In the genomic region with DNA sequence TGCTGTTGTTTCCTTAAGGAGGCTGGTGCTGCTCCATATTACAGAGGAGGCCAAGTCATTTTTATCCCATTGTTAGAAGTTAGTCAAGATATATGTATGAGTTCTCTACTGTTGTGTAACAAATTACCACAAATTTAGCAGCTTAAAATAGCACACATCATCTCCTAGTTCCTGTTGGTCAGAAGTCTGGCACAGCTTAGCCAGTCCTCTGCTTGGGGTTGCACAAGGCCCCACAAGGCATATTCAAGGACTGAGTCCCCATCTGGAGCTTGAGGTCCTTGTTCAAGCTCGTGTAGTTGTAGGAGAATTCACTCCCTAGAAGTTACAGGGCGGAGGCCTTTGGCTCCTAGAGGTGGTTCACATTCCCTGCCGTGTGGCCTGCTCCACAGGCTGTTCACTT, we compare ENCODE assay signal across 21 cellular contexts. TPM values are rescaled to one million over a fixed set of nuclear protein-coding genes. Genes with fewer than 3 reads are reported as not detected.
DNase-seq lines count a peak whose midpoint lies in the region; ATAC-seq and TF ChIP-seq lines count a peak whose summit lies in the region.
"Had no signal": no experiment of that assay in that cellular context is flagged by ENCODE, and none has a peak within 500 bp of the region (broad histone marks: within the 10 kb centered on the region; RNA-seq: fewer than 3 reads in every experiment).

No MANE protein-coding gene starts in this region.

- in situ Hi-C loops in brain microvascular endothelial cell (cut with HindIII; ENCODE audit: low pct_ligation_motif_present, low sequenced_read_pairs), result loop anchor here (10.0 to 25.0 kb wide), 3 partner anchors 195 to 428 kb away; a partner anchor contains a TSS

- H3K27ac Mint-ChIP-seq in naive thymus-derived CD4-positive, alpha-beta T cell, result no peak overlapping the region
- H3K27ac Mint-ChIP-seq: activated naive CD4-positive, alpha-beta T cell treated with anti-CD3 and anti-CD28 coated beads, Interleukin-2, amount 50 U/mL, for 72 hours; activated T-cell treated with anti-CD3 and anti-CD28 coated beads, Interleukin-2, amount 50 U/mL, for 24 hours; T-helper 2 cell treated with Interferon-gamma antibody and Interleukin-4, amounts not matched to agents 5 μg/mL and 100 μg/mL, for 36 hours had no signal

- ATAC-seq in naive thymus-derived CD4-positive, alpha-beta T cell, result peak; percentile 64
- no peak for ATAC-seq in HG02642 (IDR thresholded peaks at IDR 0.05; ENCODE audit: poor library complexity, unreplicated experiment)
- ATAC-seq in HG02885 (IDR thresholded peaks at IDR 0.05; ENCODE audit: poor library complexity, unreplicated experiment), result no peak
- ATAC-seq: activated naive CD4-positive, alpha-beta T cell treated with anti-CD3 and anti-CD28 coated beads, Interleukin-2, amount 50 U/mL, for 72 hours; HCT116 had no signal

- peak overlapping the region in 4 of 11 experiments; percentile 11 to 42 (median 34); a peak in 5 of 22 replicates for H3K9ac ChIP-seq in BLaER1 treated with 17β-estradiol and CSF1 and Interleukin-3, amounts not matched to agents 10 nM and 100 nM

- H3K27me3 Mint-ChIP-seq in naive thymus-derived CD4-positive, alpha-beta T cell, result no peaks in the 10 kb centered on the region
- H3K27me3 Mint-ChIP-seq: activated T-cell treated with anti-CD3 and anti-CD28 coated beads, Interleukin-2, amount 50 U/mL, for 24 hours had no signal

- no peaks in the 10 kb centered on the region for H3K27me3 ChIP-seq in BLaER1 treated with 17β-estradiol and CSF1 and Interleukin-3, amounts not matched to agents 10 nM and 100 nM
- H3K27me3 ChIP-seq in brain microvascular endothelial cell (replicated peaks), result no peaks in the 10 kb centered on the region
- no peaks in the 10 kb centered on the region for H3K27me3 ChIP-seq in naive thymus-derived CD4-positive, alpha-beta T cell (ENCODE audit: control insufficient read depth in 2 of 2, insufficient read depth in 2 of 2, low read length in 2 of 2)

- POLR2A ChIA-PET in naive thymus-derived CD4-positive, alpha-beta T cell (lab: Charles Lee), result interaction anchor here (1.0 kb wide), 1 partner anchor 191 kb away, joined by 3 read pairs; no protein-coding TSS in a partner anchor

- peaks cover 0 to 55% (median 30%) of the 10 kb centered on the region in 11 experiments; a peak in 17 of 22 replicates for H4K20me1 ChIP-seq in BLaER1 treated with 17β-estradiol and CSF1 and Interleukin-3, amounts not matched to agents 10 nM and 100 nM

- peaks cover 0 to 6% (median 0%) of the 10 kb centered on the region in 11 donors for H3K9me3 Mint-ChIP-seq in naive thymus-derived CD4-positive, alpha-beta T cell
- H3K9me3 Mint-ChIP-seq: activated naive CD4-positive, alpha-beta T cell treated with anti-CD3 and anti-CD28 coated beads, Interleukin-2, amount 50 U/mL, for 72 hours; activated T-cell treated with anti-CD3 and anti-CD28 coated beads, Interleukin-2, amount 50 U/mL, for 24 hours; T-helper 2 cell treated with Interferon-gamma antibody and Interleukin-4, amounts not matched to agents 5 μg/mL and 100 μg/mL, for 36 hours had no signal

- DNase-seq in M059J (ENCODE audit: low read depth) (peak; percentile 30), brain microvascular endothelial cell (peak; percentile 35), NCI-H2107 treated with DMSO at 0.1 percent for 48 hours (lab: John Stamatoyannopoulos, UW; ENCODE audit: unreplicated experiment) (no peak)
- no peak for DNase-seq in naive thymus-derived CD4-positive, alpha-beta T cell
- no peak for DNase-seq in activated CD8-positive, alpha-beta memory T cell treated with anti-CD3 and anti-CD28 coated beads, Interleukin-2, amount 50 U/mL, for 4 hours
- DNase-seq: activated CD4-positive, alpha-beta T cell treated with anti-CD3 and anti-CD28 coated beads, Interleukin-2, amount 50 U/mL, for 1 hour; activated T-cell treated with anti-CD3 and anti-CD28 coated beads, Interleukin-2, amount 50 U/mL, for 24 hours; caudate nucleus; DMS79; head of caudate nucleus; NCI-H187 treated with DMSO at 0.1 percent for 48 hours; NCI-H69; stimulated activated naive CD4-positive, alpha-beta T cell had no signal

- peak overlapping the region in 4 of 10 experiments; percentile 5 to 53 (median 12); a peak in 1 of 20 replicates for H3K4me3 ChIP-seq in BLaER1 treated with 17β-estradiol and CSF1 and Interleukin-3, amounts not matched to agents 10 nM and 100 nM
- H3K4me3 ChIP-seq in brain microvascular endothelial cell (ENCODE audit: low read depth, low read length), result no peak overlapping the region
- H3K4me3 ChIP-seq in naive thymus-derived CD4-positive, alpha-beta T cell (ENCODE audit: low read length), result no peak overlapping the region
- H3K4me3 ChIP-seq: smooth muscle cell had no signal

- H3K4me1 Mint-ChIP-seq in naive thymus-derived CD4-positive, alpha-beta T cell, result peaks cover 8 to 40% (median 24%) of the 10 kb centered on the region in 7 donors

- H3K4me1 ChIP-seq in BLaER1 treated with 17β-estradiol and CSF1 and Interleukin-3, amounts not matched to agents 10 nM and 100 nM, result peaks cover 15 to 59% (median 38%) of the 10 kb centered on the region in 10 experiments
- H3K4me1 ChIP-seq in naive thymus-derived CD4-positive, alpha-beta T cell (ENCODE audit: control insufficient read depth in 2 of 2, insufficient read depth in 2 of 2, low read length in 2 of 2), result peaks cover 7 to 12% of the 10 kb centered on the region in 2 donors

- intact Hi-C loops in naive thymus-derived CD4-positive, alpha-beta T cell (cut with micrococcal nuclease), result no loop called here

- H3K36me3 Mint-ChIP-seq in naive thymus-derived CD4-positive, alpha-beta T cell, result peaks cover 8 to 68% (median 49%) of the 10 kb centered on the region in 5 donors

- H3K9me3 ChIP-seq in BLaER1 treated with 17β-estradiol and CSF1 and Interleukin-3, amounts not matched to agents 10 nM and 100 nM (replicated peaks in 1 of 11), result peaks cover 25 to 53% (median 44%) of the 10 kb centered on the region in 11 experiments; a peak in 21 of 22 replicates
- H3K9me3 ChIP-seq in naive thymus-derived CD4-positive, alpha-beta T cell (ENCODE audit: control insufficient read depth in 2 of 3, low read length in 3 of 3), result no peaks in the 10 kb centered on the region

- CTCF ChIA-PET in naive thymus-derived CD4-positive, alpha-beta T cell (lab: Charles Lee), result interaction anchor here (0.5 to 9.1 kb wide), 5 partner anchors 47 to 422 kb away, joined by 3 to 108 read pairs (median 3); a partner anchor contains a TSS

- H3K36me3 ChIP-seq in BLaER1 treated with 17β-estradiol and CSF1 and Interleukin-3, amounts not matched to agents 10 nM and 100 nM, result peaks cover 46 to 90% (median 75%) of the 10 kb centered on the region in 11 experiments
- peaks cover 47% of the 10 kb centered on the region for H3K36me3 ChIP-seq in brain microvascular endothelial cell (replicated peaks)
- H3K36me3 ChIP-seq in naive thymus-derived CD4-positive, alpha-beta T cell (ENCODE audit: control insufficient read depth in 2 of 3, insufficient read depth in 3 of 3, low read length in 3 of 3), result peaks cover 0 to 37% (median 11%) of the 10 kb centered on the region in 3 experiments

- no peak overlapping the region for H3K4me3 Mint-ChIP-seq in naive thymus-derived CD4-positive, alpha-beta T cell
- H3K4me3 Mint-ChIP-seq: activated T-cell treated with anti-CD3 and anti-CD28 coated beads, Interleukin-2, amount 50 U/mL, for 24 hours; T-helper 2 cell treated with Interferon-gamma antibody and Interleukin-4, amounts not matched to agents 5 μg/mL and 100 μg/mL, for 36 hours had no signal

- peak overlapping the region in 7 of 11 experiments; percentile 21 to 75 (median 61); a peak in 16 of 22 replicates for H3K27ac ChIP-seq in BLaER1 treated with 17β-estradiol and CSF1 and Interleukin-3, amounts not matched to agents 10 nM and 100 nM
- no peak overlapping the region for H3K27ac ChIP-seq in brain microvascular endothelial cell
- no peak overlapping the region for H3K27ac ChIP-seq in naive thymus-derived CD4-positive, alpha-beta T cell (ENCODE audit: low read depth, low read length)
- H3K27ac ChIP-seq: C4-2B had no signal

- H3K4me2 ChIP-seq in BLaER1 treated with 17β-estradiol and CSF1 and Interleukin-3, amounts not matched to agents 10 nM and 100 nM, result peak overlapping the region in 8 of 11 experiments; percentile 7 to 76 (median 58); a peak in 14 of 22 replicates
- H3K4me2 ChIP-seq: smooth muscle cell had no signal

- TF ChIP-seq CTCF in brain microvascular endothelial cell (IDR thresholded peaks at IDR 0.05; ENCODE audit: low read depth, low read length, missing control alignments), result no peak

RNA-seq across cellular contexts. Expression of a gene that starts 14.7 kb away (rescaled TPM):
- total RNA-seq in M059J (2014; rRNA removed; shearing (Covaris generic)), result 43.4 and 63.7 TPM in 2 replicates
- total RNA-seq in naive thymus-derived CD4-positive, alpha-beta T cell, result 10 to 100 TPM; 29.0 to 50.7 (median 43.2) TPM
- polyA plus RNA-seq in naive thymus-derived CD4-positive, alpha-beta T cell, result 10 to 100 TPM; 13.1 to 20.3 TPM

Comparison
In these comparisons a context has a peak if more than half of its experiments do, and no peak if none do; other contexts are left out.
1. H3K27ac ChIP-seq: peak in BLaER1 treated with 17β-estradiol and CSF1 and Interleukin-3, amounts not matched to agents 10 nM and 100 nM (7 of 11); none in brain microvascular endothelial cell (single experiment) and naive thymus-derived CD4-positive, alpha-beta T cell (single experiment).
2. DNase-seq: peak in M059J (single experiment) and brain microvascular endothelial cell (single experiment); none in naive thymus-derived CD4-positive, alpha-beta T cell (0 of 9), NCI-H2107 treated with DMSO at 0.1 percent for 48 hours (single experiment) and activated CD8-positive, alpha-beta memory T cell treated with anti-CD3 and anti-CD28 coated beads, Interleukin-2, amount 50 U/mL, for 4 hours (single experiment).